ENCODE assay signal across 1 cellular context in genomic region chr6:123089223-123089622, GRCh38.
TF ChIP-seq lines count a peak whose summit lies in the region.

No MANE protein-coding gene starts in this region.

TF ChIP-seq in HEK293, 187 proteins besides CTCF, POLR2A, EP300 and RAD21 (continued from another document):
- TF ChIP-seq INSM2 (tag by site-specific recombination; IDR thresholded peaks at IDR 0.05) (no peak), PRDM10 (tag by site-specific recombination; IDR thresholded peaks at IDR 0.05) (no peak), ZNF670 (tag by site-specific recombination; IDR thresholded peaks at IDR 0.05; ENCODE audit: low read depth) (no peak), ZBTB44 (tag by site-specific recombination; IDR thresholded peaks at IDR 0.05) (no peak), ZBTB11 (tag by site-specific recombination; conservative IDR thresholded peaks at IDR 0.05; ENCODE audit: low read depth) (no peak), ZNF335 (tag by site-specific recombination; conservative IDR thresholded peaks at IDR 0.05) (no peak), ZNF366 (tag by site-specific recombination; conservative IDR thresholded peaks at IDR 0.05) (0 out of 2 replicates have a peak, but pooled peaks have one; percentile 16), ZNF76 (tag by site-specific recombination; IDR thresholded peaks at IDR 0.05; ENCODE audit: borderline replicate concordance, low read depth) (no peak), ZNF121 (tag by site-specific recombination; IDR thresholded peaks at IDR 0.05) (no peak), ZNF239 (tag by site-specific recombination; IDR thresholded peaks at IDR 0.05) (no peak), ZNF266 (tag by site-specific recombination; IDR thresholded peaks at IDR 0.05; ENCODE audit: low read depth) (no peak), ELK4 (IDR thresholded peaks at IDR 0.05; ENCODE audit: borderline replicate concordance, low read depth, low read length) (no peak), SCRT2 (tag by site-specific recombination; IDR thresholded peaks at IDR 0.05) (peak; percentile 71), ZNF561 (tag by site-specific recombination; IDR thresholded peaks at IDR 0.05; ENCODE audit: borderline replicate concordance) (no peak), FEZF1 (tag by site-specific recombination; IDR thresholded peaks at IDR 0.05) (peak; percentile 28; the same call in 1 of the 2 replicates), ZNF548 (tag by site-specific recombination; IDR thresholded peaks at IDR 0.05) (no peak), ZNF404 (tag by site-specific recombination; IDR thresholded peaks at IDR 0.05) (no peak), HOXC10 (CRISPR knock-in tag; IDR thresholded peaks at IDR 0.05) (no peak), ZNF10 (tag by site-specific recombination; IDR thresholded peaks at IDR 0.05) (no peak), GFI1B (tag by site-specific recombination; IDR thresholded peaks at IDR 0.05) (no peak), KLF1 (tag by site-specific recombination; IDR thresholded peaks at IDR 0.05) (no peak), KLF8 (tag by site-specific recombination; IDR thresholded peaks at IDR 0.05) (peak; percentile 22; the same call in 1 of the 2 replicates), ZNF704 (tag by site-specific recombination; IDR thresholded peaks at IDR 0.05) (no peak), ZNF423 (tag by site-specific recombination; IDR thresholded peaks at IDR 0.05) (no peak), ZNF174 (tag by site-specific recombination; IDR thresholded peaks at IDR 0.05) (no peak), ZNF175 (tag by site-specific recombination; IDR thresholded peaks at IDR 0.05) (no peak), ZNF626 (tag by site-specific recombination; IDR thresholded peaks at IDR 0.05) (no peak), ZXDB (tag by site-specific recombination; IDR thresholded peaks at IDR 0.05) (no peak), MYNN (tag by site-specific recombination; IDR thresholded peaks at IDR 0.05; ENCODE audit: borderline replicate concordance) (no peak)
